In genomic region chrX:118420462-118420861, GRCh38 we compare ENCODE assay signal across 9 cellular contexts.
A peak's percentile ranks its signal among the peaks of the same experiment; 100 is the strongest.
DNase-seq lines count a peak whose midpoint lies in the region; ATAC-seq, FAIRE-seq and TF ChIP-seq lines count a peak whose summit lies in the region.
"Had no signal": no experiment of that assay in that cellular context is flagged by ENCODE, and none has a peak within 500 bp of the region (broad histone marks: within the 10 kb centered on the region; RNA-seq: fewer than 3 reads in every experiment).

No MANE protein-coding gene starts in this region.

- H3K36me3 ChIP-seq in right atrium auricular region (peaks cover 7% of the 10 kb centered on the region), transverse colon (no peaks in the 10 kb centered on the region)

- no peak for TF ChIP-seq POLR2A in transverse colon (IDR thresholded peaks at IDR 0.05)

- ATAC-seq in Right ventricle myocardium superior (ENCODE audit: poor library complexity), result peak; percentile 51
- ATAC-seq in HG03280 (IDR thresholded peaks at IDR 0.05; ENCODE audit: unreplicated experiment), result no peak

- TF ChIP-seq EP300 in transverse colon (IDR thresholded peaks at IDR 0.05; ENCODE audit: low read depth), result no peak

- H3K27ac ChIP-seq in right atrium auricular region, result no peak overlapping the region
- peak overlapping the region; percentile 44 to 57 (median 48) for H3K27ac ChIP-seq in transverse colon
- H3K27ac ChIP-seq: SK-N-MC had no signal

- TF ChIP-seq CTCF in right atrium auricular region (IDR thresholded peaks at IDR 0.05) (no peak), transverse colon (IDR thresholded peaks at IDR 0.05) (no peak)

- 45% methylated on average over 5 of the region's 5 CpGs; no CpG with 5 or more reads in 1 of the 2 donors for WGBS in transverse colon (ENCODE audit: low coverage in 1 of 2), 2 donors

- no peak overlapping the region for H3K4me3 ChIP-seq in right atrium auricular region
- H3K4me3 ChIP-seq in transverse colon, result no peak overlapping the region
- H3K4me3 ChIP-seq: SK-N-MC had no signal

- H3K9me3 ChIP-seq in right atrium auricular region, result no peaks in the 10 kb centered on the region
- H3K9me3 ChIP-seq in transverse colon, result no peaks in the 10 kb centered on the region

- no peaks in the 10 kb centered on the region for H3K27me3 ChIP-seq in right atrium auricular region
- no peaks in the 10 kb centered on the region for H3K27me3 ChIP-seq in transverse colon

- intact Hi-C loops in Right ventricle myocardium superior (cut with DNase I), result no loop called here
- intact Hi-C loops in transverse colon (cut with DNase I; ENCODE audit: low total_unique reads), result no loop called here

- in situ Hi-C loops in transverse colon (cut with MboI; ENCODE audit: low pct_ligation_motif_present in 1 of 4, low pct_unique_long_range_greater_than_20kb in 1 of 4, low sequenced_read_pairs in 3 of 4), result no loop called here

- no peak for FAIRE-seq in HTR-8/SVneo (lab: Jason Lieb, UNC)

- H3K4me1 ChIP-seq in right atrium auricular region (no peaks in the 10 kb centered on the region), transverse colon (peaks cover 0 to 8% (median 0%) of the 10 kb centered on the region in 4 donors)

- DNase-seq in Right ventricle myocardium superior (no peak), right atrium auricular region (ENCODE audit: low spot score) (no peak), HTR-8/SVneo (ENCODE audit: insufficient read length, low spot score) (peak; percentile 3), fibroblast of gingiva (ENCODE audit: low read depth) (peak; percentile 28), transverse colon (no peak), hypothalamus (lab: John Stamatoyannopoulos, UW) (no peak), NCI-H1092 treated with DMSO at 0.1 percent for 48 hours (lab: John Stamatoyannopoulos, UW) (no peak)

Comparison
In these comparisons a context has a peak if more than half of its experiments do, and no peak if none do; other contexts are left out.
1. DNase-seq: peak in HTR-8/SVneo (single experiment) and fibroblast of gingiva (single experiment); none in Right ventricle myocardium superior (single experiment), right atrium auricular region (single experiment), transverse colon (single experiment), hypothalamus (0 of 51) and NCI-H1092 treated with DMSO at 0.1 percent for 48 hours (single experiment).
2. H3K27ac ChIP-seq: peak in transverse colon (4 of 4); none in right atrium auricular region (0 of 2).